ENCODE assay signal across 8 cellular contexts in the genomic region with DNA sequence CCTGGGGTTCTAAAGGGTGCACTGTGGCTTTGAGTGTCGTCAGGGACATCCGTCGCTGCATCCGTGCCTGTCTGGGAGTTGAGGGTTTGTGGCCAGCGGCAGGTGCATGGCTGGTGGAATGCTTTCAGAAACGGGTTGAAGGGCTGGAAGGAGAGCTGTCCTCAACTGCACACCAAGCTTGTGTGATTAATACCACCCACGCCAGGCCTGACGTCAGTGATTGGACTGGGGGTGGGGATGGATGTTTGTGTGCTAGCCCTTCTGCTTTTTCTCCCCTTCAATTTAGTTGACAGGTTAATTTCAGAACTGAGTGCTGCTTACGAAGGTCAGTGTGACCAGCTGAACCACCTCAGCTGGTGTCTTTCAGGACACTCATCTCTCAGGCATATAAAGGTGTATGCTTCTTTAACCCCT. TPM values are rescaled to one million over a fixed set of nuclear protein-coding genes. Genes with fewer than 3 reads are reported as not detected.
DNase-seq lines count a peak whose midpoint lies in the region; ATAC-seq, FAIRE-seq and TF ChIP-seq lines count a peak whose summit lies in the region.

No MANE protein-coding gene starts in this region.

- in situ Hi-C loops in astrocyte of the spinal cord (cut with HindIII; ENCODE audit: low sequenced_read_pairs): no loop called here

- TF ChIP-seq POLR2A in GM12892 (IDR thresholded peaks at IDR 0.05; ENCODE audit: low read depth, low read length) (no peak), uterus (IDR thresholded peaks at IDR 0.05) (peak in 1 of 2 donors; percentile 8)

- no peaks in the 10 kb centered on the region for H3K27me3 ChIP-seq in uterus

- TF ChIP-seq CTCF in astrocyte of the spinal cord (IDR thresholded peaks at IDR 0.05; ENCODE audit: low read depth, low read length): no peak
- TF ChIP-seq CTCF in uterus (IDR thresholded peaks at IDR 0.05): no peak

- peak overlapping the region; percentile 53 to 95 (median 86) for H3K27ac Mint-ChIP-seq in naive B cell

- ATAC-seq in naive B cell (ENCODE audit: low read depth in 2 of 2): peak; percentile 36 to 52
- ATAC-seq in GM21515 (IDR thresholded peaks at IDR 0.05; ENCODE audit: unreplicated experiment): no peak
- no peak for ATAC-seq in HG03520 (IDR thresholded peaks at IDR 0.05; ENCODE audit: unreplicated experiment)

- peak; percentile 92 for FAIRE-seq in GM12892 (lab: Jason Lieb, UNC)
- FAIRE-seq in urothelium cell line (lab: Jason Lieb, UNC): no peak

- H3K27ac ChIP-seq in uterus: peak overlapping the region; percentile 99

- intact Hi-C loops in uterus (cut with DNase I; ENCODE audit: low total_unique reads): loop anchor here (10.0 kb wide), 1 partner anchor 134 kb away; no protein-coding TSS in a partner anchor

- H3K36me3 Mint-ChIP-seq in naive B cell: peaks cover 0 to 5% of the 10 kb centered on the region in 2 donors

- H3K4me3 ChIP-seq in astrocyte of the spinal cord (ENCODE audit: low read depth, low read length) (no peak overlapping the region), uterus (no peak overlapping the region)

- H3K4me1 Mint-ChIP-seq in naive B cell: peaks cover 52 to 65% (median 57%) of the 10 kb centered on the region in 3 donors

- no peaks in the 10 kb centered on the region for H3K27me3 Mint-ChIP-seq in naive B cell

- peak overlapping the region; percentile 61 to 90 (median 72) for H3K4me3 Mint-ChIP-seq in naive B cell

- peaks cover 0 to 11% of the 10 kb centered on the region in 2 donors for H3K4me1 ChIP-seq in uterus

- no peak for DNase-seq in GM12892 (ENCODE audit: insufficient read length)
- peak; percentile 73 for DNase-seq in NCI-H69 (lab: John Stamatoyannopoulos, UW)
- peak; percentile 48 for DNase-seq in astrocyte of the spinal cord (ENCODE audit: low read depth, low spot score)
- DNase-seq in naive B cell: peak; percentile 82
- DNase-seq in uterus: peak; percentile 91 to 94
- no peak for DNase-seq in urothelium cell line (ENCODE audit: low spot score)

- H3K36me3 ChIP-seq in uterus: no peaks in the 10 kb centered on the region

- H3K9me3 Mint-ChIP-seq in naive B cell: peaks cover 0 to 4% (median 0%) of the 10 kb centered on the region in 7 donors

- H3K9me3 ChIP-seq in uterus: no peaks in the 10 kb centered on the region

RNA-seq across cellular contexts. Expression of gene GAB2, which starts 3.2 kb away (rescaled TPM):
- 2.4 TPM for polyA plus RNA-seq in GM12892 (2012; ENCODE audit: missing spikeins)
- 1 to 10 TPM in 4 of 6 donors, under 1 TPM in 2; 0.71 to 4.2 (median 2.2) TPM for polyA plus RNA-seq in naive B cell (ENCODE audit: low read depth in 6 of 6)
- total RNA-seq in uterus: 10 to 100 TPM; 15.9 to 82.3 (median 21.1) TPM

Comparison
In these comparisons a context has a peak if more than half of its experiments do, and no peak if none do; other contexts are left out.
1. DNase-seq: peak in NCI-H69 (single experiment), astrocyte of the spinal cord (single experiment), naive B cell (single experiment) and uterus (2 of 2); none in GM12892 (single experiment) and urothelium cell line (single experiment).
2. ATAC-seq: peak in naive B cell (2 of 2); none in GM21515 (single experiment) and HG03520 (single experiment).